ENCODE assay signal across 11 cellular contexts in the genomic region with DNA sequence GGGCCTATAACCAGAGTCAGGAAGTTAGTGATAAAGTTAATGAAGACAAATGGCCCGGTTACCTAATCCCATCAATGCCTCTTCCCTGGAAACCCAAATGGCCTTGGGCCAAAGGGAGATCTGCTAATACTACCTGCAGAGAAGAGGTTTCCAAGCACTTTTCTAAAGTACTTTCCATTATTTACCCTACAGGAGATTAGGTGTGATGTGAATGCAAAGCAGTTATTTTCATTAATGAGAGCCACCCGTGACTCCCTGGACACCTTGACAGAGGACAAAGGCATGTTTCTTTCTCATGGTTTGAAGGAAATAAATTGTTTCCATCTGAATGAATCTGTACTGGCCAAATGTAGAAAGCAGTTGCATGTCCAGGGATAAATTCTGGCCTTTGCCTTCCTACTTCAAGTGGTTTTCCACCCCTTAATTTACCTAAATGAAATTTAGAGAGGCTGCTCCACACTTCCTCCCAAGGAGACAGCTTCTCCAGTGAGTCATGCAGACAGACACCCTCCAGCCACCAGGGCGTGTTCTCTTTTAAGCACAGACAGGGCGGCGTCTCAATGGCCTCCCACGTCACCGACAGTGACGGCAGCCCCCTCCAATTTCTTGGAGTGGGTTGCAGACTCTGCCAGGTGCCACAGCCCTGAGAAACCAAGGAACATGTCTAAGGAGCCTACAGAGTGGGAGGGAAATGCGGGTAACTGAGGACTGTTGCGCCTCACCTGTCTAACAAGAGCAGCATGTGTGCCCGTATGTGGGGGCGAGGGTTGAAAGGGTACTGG. TPM values are rescaled to one million over a fixed set of nuclear protein-coding genes. Genes with fewer than 3 reads are reported as not detected.
DNase-seq lines count a peak whose midpoint lies in the region; ATAC-seq, FAIRE-seq and TF ChIP-seq lines count a peak whose summit lies in the region.
"Had no signal": no experiment of that assay in that cellular context is flagged by ENCODE, and none has a peak within 500 bp of the region (broad histone marks: within the 10 kb centered on the region; RNA-seq: fewer than 3 reads in every experiment).

No MANE protein-coding gene starts in this region.

- H3K4me1 ChIP-seq in A673 (ENCODE audit: insufficient read depth, low read length, poor library complexity, severe bottlenecking) (peaks cover 49% of the 10 kb centered on the region), HUES6 (ENCODE audit: control insufficient read depth, insufficient read depth, low read length) (peaks cover 32% of the 10 kb centered on the region), SJCRH30 (peaks cover 25% of the 10 kb centered on the region), iPS-15b (ENCODE audit: control insufficient read depth, insufficient read depth, low read length) (peaks cover 17% of the 10 kb centered on the region), small intestine (ENCODE audit: control insufficient read depth in 2 of 2, insufficient read depth in 1 of 2, low read depth in 1 of 2, low read length in 1 of 2) (no peaks in the 10 kb centered on the region)

- no TSS peak for BruUV-seq in A673 (replicated peaks; lab: Mats Ljungman, UMichigan)

- H3K4me3 ChIP-seq in A673 (ENCODE audit: low read depth, low read length, poor library complexity, severe bottlenecking) (peak overlapping the region; percentile 0), HUES6 (ENCODE audit: low read depth, low read length) (peak overlapping the region; percentile 9; the same call in 1 of the 2 replicates), SJCRH30 (no peak overlapping the region), iPS-15b (ENCODE audit: low read depth, low read length) (no peak overlapping the region), small intestine (ENCODE audit: low read depth in 1 of 2, low read length in 2 of 2) (no peak overlapping the region)

- H3K9me3 ChIP-seq in A673 (ENCODE audit: low read depth, low read length, poor library complexity, severe bottlenecking) = no peaks in the 10 kb centered on the region
- no peaks in the 10 kb centered on the region for H3K9me3 ChIP-seq in HUES6 (ENCODE audit: control insufficient read depth, insufficient read depth, low read depth, low read length)
- H3K9me3 ChIP-seq in SJCRH30 (replicated peaks) = no peaks in the 10 kb centered on the region
- no peaks in the 10 kb centered on the region for H3K9me3 ChIP-seq in iPS-15b (ENCODE audit: control insufficient read depth, insufficient read depth, low read length)
- H3K9me3 ChIP-seq in small intestine (ENCODE audit: control insufficient read depth, low read depth) = no peaks in the 10 kb centered on the region

- intact Hi-C loops in A673 (cut with micrococcal nuclease; ENCODE audit: unreplicated experiment) = no loop called here
- intact Hi-C loops in activated T-helper 1 cell treated with anti-CD3 and anti-CD28 coated beads, Interleukin-12 subunit alpha, Interleukin-12 subunit beta, Interleukin-2, Interleukin-4 antibody, amounts not matched to agents 30 ng/mL and 10 ng/mL and 1 ng/mL, durations not matched to agents 14 hours and 24 hours and 36 hours (cut with micrococcal nuclease) = no loop called here

- H3K27me3 Mint-ChIP-seq in stimulated activated naive CD8-positive, alpha-beta T cell treated with anti-CD3 and anti-CD28 coated beads, Interleukin-15, amount 100 ng/mL, for 72 hours = peaks cover 7% of the 10 kb centered on the region
- H3K27me3 Mint-ChIP-seq in activated T-helper 1 cell treated with anti-CD3 and anti-CD28 coated beads, Interleukin-12 subunit alpha, Interleukin-12 subunit beta, Interleukin-2, Interleukin-4 antibody, amounts not matched to agents 30 ng/mL and 10 ng/mL and 1 ng/mL, durations not matched to agents 14 hours and 24 hours and 36 hours (ENCODE audit: insufficient read depth) = peaks cover 4% of the 10 kb centered on the region
- H3K27me3 Mint-ChIP-seq: CD4-positive, alpha-beta memory T cell had no signal

- DNase-seq in A673 (ENCODE audit: low spot score) (peak; percentile 95), SJCRH30 (peak in 1 of 2 experiments; percentile 15), NCI-H1930 (lab: John Stamatoyannopoulos, UW) (no peak), small intestine (no peak)
- no peak for DNase-seq in stimulated activated naive CD8-positive, alpha-beta T cell treated with anti-CD3 and anti-CD28 coated beads, Interleukin-15, amount 100 ng/mL, for 72 hours
- DNase-seq in activated T-helper 1 cell treated with anti-CD3 and anti-CD28 coated beads, Interleukin-12 subunit alpha, Interleukin-12 subunit beta, Interleukin-2, Interleukin-4 antibody, amounts not matched to agents 30 ng/mL and 10 ng/mL and 1 ng/mL, durations not matched to agents 14 hours and 24 hours and 36 hours (ENCODE audit: low spot score) = no peak
- DNase-seq: activated naive CD4-positive, alpha-beta T cell treated with anti-CD3 and anti-CD28 coated beads, Interleukin-2, amount 10 ng/mL, durations not matched to agents 7 days and 5 days; CD4-positive, alpha-beta memory T cell; stimulated activated CD4-positive, alpha-beta T cell treated with anti-CD3 and anti-CD28 coated beads, Interleukin-4, amount 100 ng/mL, for 24 hours had no signal

- H3K27ac ChIP-seq in A673 (ENCODE audit: low read depth, low read length, poor library complexity, severe bottlenecking) (peak overlapping the region; percentile 62), HUES6 (ENCODE audit: low read depth, low read length) (peak overlapping the region; percentile 87), SJCRH30 (peak overlapping the region; percentile 19; the same call in 1 of the 2 replicates), small intestine (ENCODE audit: low read depth in 1 of 2, low read length in 1 of 2) (no peak overlapping the region)

- H3K27ac Mint-ChIP-seq in stimulated activated naive CD8-positive, alpha-beta T cell treated with anti-CD3 and anti-CD28 coated beads, Interleukin-15, amount 100 ng/mL, for 72 hours = peak overlapping the region in 1 of 2 donors; percentile 19
- no peak overlapping the region for H3K27ac Mint-ChIP-seq in activated T-helper 1 cell treated with anti-CD3 and anti-CD28 coated beads, Interleukin-12 subunit alpha, Interleukin-12 subunit beta, Interleukin-2, Interleukin-4 antibody, amounts not matched to agents 30 ng/mL and 10 ng/mL and 1 ng/mL, durations not matched to agents 14 hours and 24 hours and 36 hours
- H3K27ac Mint-ChIP-seq: activated naive CD4-positive, alpha-beta T cell treated with anti-CD3 and anti-CD28 coated beads, Interleukin-2, amount 10 ng/mL, durations not matched to agents 7 days and 5 days; CD4-positive, alpha-beta memory T cell had no signal

- H3K9ac ChIP-seq in HUES6 (ENCODE audit: low read length) (peak overlapping the region; percentile 55), iPS-15b (ENCODE audit: low read depth, low read length) (peak overlapping the region; percentile 26)

- H3K27me3 ChIP-seq in A673 (replicated peaks; ENCODE audit: insufficient read depth, low read depth, low read length, poor library complexity) (no peaks in the 10 kb centered on the region), HUES6 (ENCODE audit: control insufficient read depth, insufficient read depth, low read length) (no peaks in the 10 kb centered on the region), SJCRH30 (no peaks in the 10 kb centered on the region), iPS-15b (ENCODE audit: control insufficient read depth, insufficient read depth, low read length) (no peaks in the 10 kb centered on the region), small intestine (ENCODE audit: control insufficient read depth in 2 of 2, insufficient read depth in 2 of 2, low read length in 2 of 2) (no peaks in the 10 kb centered on the region)

- H3K9me3 Mint-ChIP-seq in stimulated activated naive CD8-positive, alpha-beta T cell treated with anti-CD3 and anti-CD28 coated beads, Interleukin-15, amount 100 ng/mL, for 72 hours = no peaks in the 10 kb centered on the region
- no peaks in the 10 kb centered on the region for H3K9me3 Mint-ChIP-seq in activated T-helper 1 cell treated with anti-CD3 and anti-CD28 coated beads, Interleukin-12 subunit alpha, Interleukin-12 subunit beta, Interleukin-2, Interleukin-4 antibody, amounts not matched to agents 30 ng/mL and 10 ng/mL and 1 ng/mL, durations not matched to agents 14 hours and 24 hours and 36 hours
- H3K9me3 Mint-ChIP-seq: activated naive CD4-positive, alpha-beta T cell treated with anti-CD3 and anti-CD28 coated beads, Interleukin-2, amount 10 ng/mL, durations not matched to agents 7 days and 5 days; CD4-positive, alpha-beta memory T cell had no signal

- no peak for FAIRE-seq in small intestine (lab: Jason Lieb, UNC)

- H3K4me1 Mint-ChIP-seq in stimulated activated naive CD8-positive, alpha-beta T cell treated with anti-CD3 and anti-CD28 coated beads, Interleukin-15, amount 100 ng/mL, for 72 hours = no peaks in the 10 kb centered on the region
- no peaks in the 10 kb centered on the region for H3K4me1 Mint-ChIP-seq in activated T-helper 1 cell treated with anti-CD3 and anti-CD28 coated beads, Interleukin-12 subunit alpha, Interleukin-12 subunit beta, Interleukin-2, Interleukin-4 antibody, amounts not matched to agents 30 ng/mL and 10 ng/mL and 1 ng/mL, durations not matched to agents 14 hours and 24 hours and 36 hours (ENCODE audit: low read depth)
- H3K4me1 Mint-ChIP-seq: activated naive CD4-positive, alpha-beta T cell treated with anti-CD3 and anti-CD28 coated beads, Interleukin-2, amount 10 ng/mL, durations not matched to agents 7 days and 5 days had no signal

- no peaks in the 10 kb centered on the region for H3K36me3 ChIP-seq in A673 (ENCODE audit: insufficient read depth, low read length, poor library complexity, severe bottlenecking)
- no peaks in the 10 kb centered on the region for H3K36me3 ChIP-seq in HUES6 (ENCODE audit: control insufficient read depth, insufficient read depth, low read length)
- H3K36me3 ChIP-seq in SJCRH30 = no peaks in the 10 kb centered on the region
- no peaks in the 10 kb centered on the region for H3K36me3 ChIP-seq in iPS-15b (ENCODE audit: control insufficient read depth, insufficient read depth, low read length)
- no peaks in the 10 kb centered on the region for H3K36me3 ChIP-seq in small intestine (ENCODE audit: control insufficient read depth in 2 of 2, insufficient read depth in 2 of 2, low read length in 2 of 2)

- no peak overlapping the region for H3K4me3 Mint-ChIP-seq in stimulated activated naive CD8-positive, alpha-beta T cell treated with anti-CD3 and anti-CD28 coated beads, Interleukin-15, amount 100 ng/mL, for 72 hours
- H3K4me3 Mint-ChIP-seq in activated T-helper 1 cell treated with anti-CD3 and anti-CD28 coated beads, Interleukin-12 subunit alpha, Interleukin-12 subunit beta, Interleukin-2, Interleukin-4 antibody, amounts not matched to agents 30 ng/mL and 10 ng/mL and 1 ng/mL, durations not matched to agents 14 hours and 24 hours and 36 hours = no peak overlapping the region
- H3K4me3 Mint-ChIP-seq: activated naive CD4-positive, alpha-beta T cell treated with anti-CD3 and anti-CD28 coated beads, Interleukin-2, amount 10 ng/mL, durations not matched to agents 7 days and 5 days; CD4-positive, alpha-beta memory T cell had no signal

- no peak for ATAC-seq in stimulated activated naive CD8-positive, alpha-beta T cell treated with anti-CD3 and anti-CD28 coated beads, Interleukin-15, amount 100 ng/mL, for 72 hours

- WGBS in small intestine, 3 donors = 82 to 85% (median 85%) methylated on average over 12 of the region's 12 CpGs

- POLR2A ChIA-PET in A673 (lab: Charles Lee; ENCODE audit: low non-redundant PET) = interaction anchor here (0.5 to 0.6 kb wide), 2 partner anchors 11 to 50 kb away, joined by 3 read pairs; no protein-coding TSS in a partner anchor

- TF ChIP-seq CTCF in A673 (conservative IDR thresholded peaks at IDR 0.05; ENCODE audit: low read depth, low read length) = no peak

- no peaks in the 10 kb centered on the region for H3K36me3 Mint-ChIP-seq in activated T-helper 1 cell treated with anti-CD3 and anti-CD28 coated beads, Interleukin-12 subunit alpha, Interleukin-12 subunit beta, Interleukin-2, Interleukin-4 antibody, amounts not matched to agents 30 ng/mL and 10 ng/mL and 1 ng/mL, durations not matched to agents 14 hours and 24 hours and 36 hours (ENCODE audit: low read depth)
- H3K36me3 Mint-ChIP-seq: activated naive CD4-positive, alpha-beta T cell treated with anti-CD3 and anti-CD28 coated beads, Interleukin-2, amount 10 ng/mL, durations not matched to agents 7 days and 5 days; CD4-positive, alpha-beta memory T cell had no signal

- CTCF ChIA-PET in A673 (lab: Charles Lee) = interaction anchor here (1.5 kb wide), 1 partner anchor 1513 kb away, joined by 9 read pairs; no protein-coding TSS in a partner anchor

RNA-seq across cellular contexts. Expression of a gene that starts 43.9 kb away (rescaled TPM):
- total RNA-seq in A673 (2021) = 33.9 and 34.4 TPM in 2 replicates
- total RNA-seq in SJCRH30 (2014; rRNA removed; shearing (Covaris generic)) = 16.6 and 17.9 TPM in 2 replicates
- 10 to 100 TPM; 13.5 to 43.4 (median 16.1) TPM for polyA plus RNA-seq in small intestine
- 26.0 and 26.4 TPM in 2 replicates for total RNA-seq in activated T-helper 1 cell treated with anti-CD3 and anti-CD28 coated beads, Interleukin-12 subunit alpha, Interleukin-12 subunit beta, Interleukin-2, Interleukin-4 antibody, amounts not matched to agents 30 ng/mL and 10 ng/mL and 1 ng/mL, durations not matched to agents 14 hours and 24 hours and 36 hours

Comparison
In these comparisons a context has a peak if more than half of its experiments do, and no peak if none do; other contexts are left out.
1. H3K27ac ChIP-seq: peak in A673 (single experiment), HUES6 (single experiment) and SJCRH30 (single experiment); none in small intestine (0 of 2).
2. H3K4me3 ChIP-seq: peak in A673 (single experiment) and HUES6 (single experiment); none in SJCRH30 (single experiment), iPS-15b (single experiment) and small intestine (0 of 2).